1 cellular context compared by ENCODE assay signal in the genomic region with DNA sequence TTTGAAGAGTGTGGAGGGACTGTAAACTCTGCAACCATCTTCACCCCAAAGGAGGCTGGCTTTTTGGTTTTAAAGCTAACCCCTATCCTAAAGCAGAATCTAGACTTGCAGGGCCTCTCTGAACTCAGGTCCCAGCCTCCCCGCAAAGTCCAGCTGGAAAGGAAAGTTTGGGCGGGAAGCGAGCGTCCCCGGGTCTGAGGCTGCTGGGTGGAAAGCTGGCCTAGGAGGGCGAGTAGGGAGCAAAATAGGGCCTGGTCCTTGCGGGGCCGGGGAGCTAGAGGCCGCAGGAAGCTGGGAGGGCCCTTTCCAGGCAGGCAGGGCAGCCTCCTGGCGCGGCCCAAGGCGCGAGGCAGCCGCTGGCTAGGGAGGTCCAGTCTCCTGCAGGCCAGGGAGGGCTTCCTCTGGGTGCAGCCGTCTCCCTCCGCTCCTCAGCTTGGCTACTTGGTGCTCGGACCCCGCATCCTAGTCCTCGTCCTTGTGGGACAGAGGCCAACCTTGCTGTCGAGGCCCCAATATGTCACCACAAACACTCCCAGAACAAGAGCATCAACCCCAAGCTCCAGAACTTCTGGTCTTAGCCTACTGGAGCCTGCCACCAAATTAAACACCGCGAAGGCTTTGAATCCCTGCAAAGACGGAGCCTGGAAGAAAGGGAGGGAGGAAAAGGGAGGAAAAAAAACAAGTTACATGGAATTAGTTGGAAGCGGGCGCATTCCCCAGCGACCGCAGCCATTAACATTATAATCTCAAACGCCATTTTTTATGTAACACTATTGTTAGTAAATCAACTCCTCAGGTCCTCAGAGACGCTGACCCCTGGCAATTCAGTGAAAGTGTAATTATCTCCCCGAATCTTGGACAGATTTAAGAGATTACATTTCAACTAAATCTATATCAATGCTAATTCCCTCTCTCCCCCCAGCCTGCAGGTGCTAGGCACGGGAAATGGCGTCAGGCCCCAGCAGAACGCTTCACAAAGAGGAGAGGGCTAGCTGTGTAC.
A peak's percentile ranks its signal among the peaks of the same experiment; 100 is the strongest.
TF ChIP-seq lines count a peak whose summit lies in the region.

No MANE protein-coding gene starts in this region.

TF ChIP-seq in H1, 55 proteins besides CTCF, POLR2A, EP300 and RAD21 (continued from another document):
- TF ChIP-seq RBBP5 (IDR thresholded peaks at IDR 0.05; ENCODE audit: borderline replicate concordance, low read depth, low read length), result peak; percentile 43; the same call in 1 of the 2 replicates
- TF ChIP-seq HDAC2 (IDR thresholded peaks at IDR 0.05; ENCODE audit: borderline replicate concordance in 1 of 2, low read depth in 2 of 2, low read length in 2 of 2), result no peak
- TF ChIP-seq POU5F1 (IDR thresholded peaks at IDR 0.05; ENCODE audit: low read depth, low read length), result no peak
- TF ChIP-seq CREB1 (IDR thresholded peaks at IDR 0.05), result no peak
- TF ChIP-seq PHF8 (conservative IDR thresholded peaks at IDR 0.05; ENCODE audit: low read depth, low read length), result no peak
